In genomic region chr7:37360469-37360868, GRCh38 we compare ENCODE assay signal across 31 cellular contexts.
DNase-seq lines count a peak whose midpoint lies in the region; ATAC-seq and TF ChIP-seq lines count a peak whose summit lies in the region.
"Had no signal": no experiment of that assay in that cellular context is flagged by ENCODE, and none has a peak within 500 bp of the region (broad histone marks: within the 10 kb centered on the region; RNA-seq: fewer than 3 reads in every experiment).

No MANE protein-coding gene starts in this region.

- no peak for ATAC-seq in activated CD8-positive, alpha-beta T cell treated with anti-CD3 and anti-CD28 coated beads for 36 hours
- ATAC-seq in activated CD8-positive, alpha-beta T cell treated with anti-CD3 and anti-CD28 coated beads, Interleukin-2, amount 10 ng/mL, durations not matched to agents 7 days and 5 days = no peak
- peak; percentile 36 for ATAC-seq in effector memory CD8-positive, alpha-beta T cell (replicated peaks)
- no peak for ATAC-seq in omental fat pad (ENCODE audit: low FRiP score)
- ATAC-seq: lower lobe of right lung, pancreas had no signal

- no peaks in the 10 kb centered on the region for H3K27me3 Mint-ChIP-seq in activated CD8-positive, alpha-beta T cell treated with anti-CD3 and anti-CD28 coated beads for 36 hours
- no peaks in the 10 kb centered on the region for H3K27me3 Mint-ChIP-seq in activated CD8-positive, alpha-beta T cell treated with anti-CD3 and anti-CD28 coated beads, Interleukin-2, amount 10 ng/mL, durations not matched to agents 7 days and 5 days (ENCODE audit: low read depth)
- H3K27me3 Mint-ChIP-seq in CD4-positive, alpha-beta memory T cell = no peaks in the 10 kb centered on the region
- H3K27me3 Mint-ChIP-seq in activated CD4-positive, alpha-beta memory T cell treated with anti-CD3 and anti-CD28 coated beads for 36 hours = no peaks in the 10 kb centered on the region
- H3K27me3 Mint-ChIP-seq in effector memory CD8-positive, alpha-beta T cell = no peaks in the 10 kb centered on the region
- H3K27me3 Mint-ChIP-seq: activated B cell treated with CpG ODN at 0.5 μM for 24 hours, B cell had no signal

- H3K79me2 ChIP-seq in OCI-LY7 (ENCODE audit: insufficient read depth, low read depth, low read length) = no peaks in the 10 kb centered on the region

- DNase-seq in activated CD8-positive, alpha-beta T cell treated with anti-CD3 and anti-CD28 coated beads for 36 hours = no peak
- DNase-seq in activated CD8-positive, alpha-beta T cell treated with anti-CD3 and anti-CD28 coated beads, Interleukin-2, amount 10 ng/mL, durations not matched to agents 7 days and 5 days = no peak
- no peak for DNase-seq in CD4-positive, alpha-beta memory T cell
- no peak for DNase-seq in activated CD4-positive, alpha-beta memory T cell treated with anti-CD3 and anti-CD28 coated beads for 36 hours
- DNase-seq in effector memory CD8-positive, alpha-beta T cell = no peak
- DNase-seq in OCI-LY7 (ENCODE audit: low spot score) = no peak
- DNase-seq in omental fat pad (ENCODE audit: low spot score) = no peak
- DNase-seq in GF-D8 (lab: John Stamatoyannopoulos, UW) = no peak
- DNase-seq: activated B cell treated with CpG ODN at 0.5 μM for 24 hours; anterior cingulate cortex; Caco-2; DMS79; effector memory CD4-positive, alpha-beta T cell; H7; head of caudate nucleus; IMR-90; lower lobe of right lung; NCI-H1092 treated with DMSO at 0.1 percent for 48 hours; NCI-H187; NCI-H524; nephron progenitor cell; NK-92 treated with Interleukin-12 subunit alpha and Interleukin-12 subunit beta, amount 100 ng/mL, for 24 hours; pancreas; SHP77; stimulated activated CD8-positive, alpha-beta memory T cell treated with anti-CD3 and anti-CD28 coated beads, Interleukin-4, amount 100 ng/mL, for 48 hours; tibial artery had no signal

- H3K36me3 Mint-ChIP-seq in activated CD8-positive, alpha-beta T cell treated with anti-CD3 and anti-CD28 coated beads for 36 hours (ENCODE audit: low read depth) = peaks cover 14% of the 10 kb centered on the region
- H3K36me3 Mint-ChIP-seq in activated CD8-positive, alpha-beta T cell treated with anti-CD3 and anti-CD28 coated beads, Interleukin-2, amount 10 ng/mL, durations not matched to agents 7 days and 5 days (ENCODE audit: low read depth) = peaks cover 3% of the 10 kb centered on the region
- peaks cover 0 to 3% of the 10 kb centered on the region in 2 donors for H3K36me3 Mint-ChIP-seq in CD4-positive, alpha-beta memory T cell
- no peaks in the 10 kb centered on the region for H3K36me3 Mint-ChIP-seq in activated CD4-positive, alpha-beta memory T cell treated with anti-CD3 and anti-CD28 coated beads for 36 hours
- H3K36me3 Mint-ChIP-seq in effector memory CD8-positive, alpha-beta T cell (ENCODE audit: insufficient read depth) = no peaks in the 10 kb centered on the region

- H3K4me1 Mint-ChIP-seq in activated CD8-positive, alpha-beta T cell treated with anti-CD3 and anti-CD28 coated beads for 36 hours (ENCODE audit: low read depth) = peaks cover 77% of the 10 kb centered on the region
- H3K4me1 Mint-ChIP-seq in activated CD8-positive, alpha-beta T cell treated with anti-CD3 and anti-CD28 coated beads, Interleukin-2, amount 10 ng/mL, durations not matched to agents 7 days and 5 days (ENCODE audit: low read depth) = peaks cover 45% of the 10 kb centered on the region
- peaks cover 59 to 93% (median 78%) of the 10 kb centered on the region in 4 donors for H3K4me1 Mint-ChIP-seq in CD4-positive, alpha-beta memory T cell
- H3K4me1 Mint-ChIP-seq in activated CD4-positive, alpha-beta memory T cell treated with anti-CD3 and anti-CD28 coated beads for 36 hours (ENCODE audit: low read depth) = peaks cover 92% of the 10 kb centered on the region
- peaks cover 33 to 42% of the 10 kb centered on the region in 2 donors for H3K4me1 Mint-ChIP-seq in effector memory CD8-positive, alpha-beta T cell (ENCODE audit: low read depth in 2 of 2)

- no peak overlapping the region for H3K27ac ChIP-seq in CD4-positive, alpha-beta memory T cell (ENCODE audit: low read depth, low read length)
- H3K27ac ChIP-seq in OCI-LY7 (ENCODE audit: low read depth, low read length, poor library complexity, severe bottlenecking) = no peak overlapping the region
- H3K27ac ChIP-seq: coronary artery, lower lobe of right lung, pancreas, right atrium auricular region, tibial artery had no signal

- peak overlapping the region; percentile 76 for H3K27ac Mint-ChIP-seq in activated CD8-positive, alpha-beta T cell treated with anti-CD3 and anti-CD28 coated beads for 36 hours
- no peak overlapping the region for H3K27ac Mint-ChIP-seq in activated CD8-positive, alpha-beta T cell treated with anti-CD3 and anti-CD28 coated beads, Interleukin-2, amount 10 ng/mL, durations not matched to agents 7 days and 5 days
- H3K27ac Mint-ChIP-seq in CD4-positive, alpha-beta memory T cell = peak overlapping the region in 5 of 7 donors; percentile 20 to 92 (median 74)
- peak overlapping the region; percentile 93 for H3K27ac Mint-ChIP-seq in activated CD4-positive, alpha-beta memory T cell treated with anti-CD3 and anti-CD28 coated beads for 36 hours
- H3K27ac Mint-ChIP-seq in effector memory CD8-positive, alpha-beta T cell = peak overlapping the region in 1 of 2 donors; percentile 84
- H3K27ac Mint-ChIP-seq: activated B cell treated with CpG ODN at 0.5 μM for 24 hours, B cell had no signal

- H3K9me3 ChIP-seq in CD4-positive, alpha-beta memory T cell (ENCODE audit: control insufficient read depth in 1 of 2, low read length in 2 of 2) = no peaks in the 10 kb centered on the region
- no peaks in the 10 kb centered on the region for H3K9me3 ChIP-seq in OCI-LY7 (ENCODE audit: low read length)
- H3K9me3 ChIP-seq: Caco-2, lower lobe of right lung, pancreas, right atrium auricular region, tibial artery had no signal

- peaks cover 73% of the 10 kb centered on the region for H3K4me1 ChIP-seq in CD4-positive, alpha-beta memory T cell (ENCODE audit: insufficient read depth, low read length)
- H3K4me1 ChIP-seq in OCI-LY7 (ENCODE audit: insufficient read depth, low read length, poor library complexity, severe bottlenecking) = no peaks in the 10 kb centered on the region
- H3K4me1 ChIP-seq: Caco-2, pancreas had no signal

- POLR2A ChIA-PET in activated CD8-positive, alpha-beta T cell treated with anti-CD3 and anti-CD28 coated beads for 36 hours (lab: Charles Lee) = interaction anchor here (0.8 kb wide), 1 partner anchor 19 kb away, joined by 3 read pairs; no protein-coding TSS in a partner anchor
- POLR2A ChIA-PET in activated CD8-positive, alpha-beta T cell treated with anti-CD3 and anti-CD28 coated beads, Interleukin-2, amount 10 ng/mL, durations not matched to agents 7 days and 5 days (lab: Charles Lee) = no interaction called here
- POLR2A ChIA-PET in CD4-positive, alpha-beta memory T cell (lab: Charles Lee; ENCODE audit: partially characterized antibody) = interaction anchor here (4.8 kb wide), 1 partner anchor 88 kb away, joined by 24 read pairs; the partner anchor contains the start of gene ELMO1
- POLR2A ChIA-PET in activated CD4-positive, alpha-beta memory T cell treated with anti-CD3 and anti-CD28 coated beads for 36 hours (lab: Charles Lee) = interaction anchor here (0.7 to 2.1 kb wide), 6 partner anchors 11 to 1704 kb away, joined by 3 to 10 read pairs (median 7); no protein-coding TSS in a partner anchor
- POLR2A ChIA-PET in OCI-LY7 (lab: Charles Lee) = interaction anchor here (0.6 to 1.2 kb wide), 3 partner anchors 22 to 133 kb away, joined by 3 to 4 read pairs (median 4); no protein-coding TSS in a partner anchor

- CTCF ChIA-PET in activated CD8-positive, alpha-beta T cell treated with anti-CD3 and anti-CD28 coated beads for 36 hours (lab: Charles Lee) = interaction anchor here (0.8 to 1.0 kb wide), 2 partner anchors 70 to 89 kb away, joined by 3 read pairs; partner anchors contain the start of gene ELMO1
- CTCF ChIA-PET in activated CD8-positive, alpha-beta T cell treated with anti-CD3 and anti-CD28 coated beads, Interleukin-2, amount 10 ng/mL, durations not matched to agents 7 days and 5 days (lab: Charles Lee) = interaction anchor here (1.0 to 1.2 kb wide), 2 partner anchors 8 to 87 kb away, joined by 3 read pairs; no protein-coding TSS in a partner anchor
- CTCF ChIA-PET in CD4-positive, alpha-beta memory T cell (lab: Charles Lee; ENCODE audit: partially characterized antibody) = interaction anchor here (0.6 to 2.4 kb wide), 7 partner anchors 8 to 150 kb away, joined by 3 to 9 read pairs (median 3); partner anchors contain the start of gene ELMO1
- CTCF ChIA-PET in activated CD4-positive, alpha-beta memory T cell treated with anti-CD3 and anti-CD28 coated beads for 36 hours (lab: Charles Lee) = interaction anchor here (0.6 to 1.0 kb wide), 6 partner anchors 8 to 144 kb away, joined by 3 read pairs; partner anchors contain the start of gene ELMO1
- CTCF ChIA-PET in OCI-LY7 (lab: Charles Lee; ENCODE audit: unreplicated experiment) = no interaction called here

- peak overlapping the region in 1 of 2 donors; percentile 0 for H3K4me3 ChIP-seq in CD4-positive, alpha-beta memory T cell (ENCODE audit: low read length in 2 of 2)
- H3K4me3 ChIP-seq in OCI-LY7 (ENCODE audit: low read depth, low read length, poor library complexity, severe bottlenecking) = no peak overlapping the region
- H3K4me3 ChIP-seq: cardiac muscle cell, coronary artery, lower lobe of right lung, pancreas, right atrium auricular region, smooth muscle cell, tibial artery had no signal

- no peaks in the 10 kb centered on the region for H3K9me3 Mint-ChIP-seq in activated CD8-positive, alpha-beta T cell treated with anti-CD3 and anti-CD28 coated beads for 36 hours
- no peaks in the 10 kb centered on the region for H3K9me3 Mint-ChIP-seq in activated CD8-positive, alpha-beta T cell treated with anti-CD3 and anti-CD28 coated beads, Interleukin-2, amount 10 ng/mL, durations not matched to agents 7 days and 5 days (ENCODE audit: insufficient read depth)
- no peaks in the 10 kb centered on the region for H3K9me3 Mint-ChIP-seq in CD4-positive, alpha-beta memory T cell
- H3K9me3 Mint-ChIP-seq in activated CD4-positive, alpha-beta memory T cell treated with anti-CD3 and anti-CD28 coated beads for 36 hours = no peaks in the 10 kb centered on the region
- H3K9me3 Mint-ChIP-seq in effector memory CD8-positive, alpha-beta T cell = no peaks in the 10 kb centered on the region
- H3K9me3 Mint-ChIP-seq: activated B cell treated with CpG ODN at 0.5 μM for 24 hours, nephron progenitor cell had no signal

- H3K36me3 ChIP-seq in CD4-positive, alpha-beta memory T cell (ENCODE audit: insufficient read depth, low read length) = no peaks in the 10 kb centered on the region
- H3K36me3 ChIP-seq in OCI-LY7 (ENCODE audit: insufficient read depth, low read length) = no peaks in the 10 kb centered on the region
- H3K36me3 ChIP-seq: cardiac muscle cell, lower lobe of right lung, pancreas, right atrium auricular region, tibial artery had no signal

- no peaks in the 10 kb centered on the region for H3K27me3 ChIP-seq in CD4-positive, alpha-beta memory T cell (ENCODE audit: insufficient read depth, low read length)
- H3K27me3 ChIP-seq: cardiac muscle cell, pancreas, right atrium auricular region, tibial artery had no signal

- H3K9me2 ChIP-seq in OCI-LY7 (ENCODE audit: insufficient read depth, low read length) = no peaks in the 10 kb centered on the region

- no peak overlapping the region for H2AFZ ChIP-seq in OCI-LY7 (ENCODE audit: low read length)

- intact Hi-C loops in activated CD8-positive, alpha-beta T cell treated with anti-CD3 and anti-CD28 coated beads for 36 hours (cut with micrococcal nuclease) = loop anchor here (5.0 kb wide), 1 partner anchor 52 kb away; no protein-coding TSS in a partner anchor
- intact Hi-C loops in CD4-positive, alpha-beta memory T cell (cut with micrococcal nuclease) = no loop called here
- intact Hi-C loops in activated CD4-positive, alpha-beta memory T cell treated with anti-CD3 and anti-CD28 coated beads for 36 hours (cut with micrococcal nuclease) = loop anchor here (1.0 kb wide), 1 partner anchor 79 kb away; no protein-coding TSS in a partner anchor
- intact Hi-C loops in OCI-LY7 (cut with micrococcal nuclease; ENCODE audit: unreplicated experiment) = no loop called here

- no peak for TF ChIP-seq CTCF in activated CD8-positive, alpha-beta T cell treated with anti-CD3 and anti-CD28 coated beads for 36 hours (IDR thresholded peaks at IDR 0.05)
- TF ChIP-seq CTCF in OCI-LY7 (conservative IDR thresholded peaks at IDR 0.05; ENCODE audit: low read length) = no peak
- TF ChIP-seq CTCF in omental fat pad (IDR thresholded peaks at IDR 0.05) = no peak

- no peaks in the 10 kb centered on the region for H4K20me1 ChIP-seq in OCI-LY7 (ENCODE audit: insufficient read depth, low read length)

- no peak overlapping the region for H3K4me3 Mint-ChIP-seq in activated CD8-positive, alpha-beta T cell treated with anti-CD3 and anti-CD28 coated beads for 36 hours
- no peak overlapping the region for H3K4me3 Mint-ChIP-seq in activated CD8-positive, alpha-beta T cell treated with anti-CD3 and anti-CD28 coated beads, Interleukin-2, amount 10 ng/mL, durations not matched to agents 7 days and 5 days
- peak overlapping the region; percentile 47 to 89 (median 70) for H3K4me3 Mint-ChIP-seq in CD4-positive, alpha-beta memory T cell
- H3K4me3 Mint-ChIP-seq in activated CD4-positive, alpha-beta memory T cell treated with anti-CD3 and anti-CD28 coated beads for 36 hours = peak overlapping the region; percentile 54
- peak overlapping the region in 1 of 2 donors; percentile 44 for H3K4me3 Mint-ChIP-seq in effector memory CD8-positive, alpha-beta T cell
- H3K4me3 Mint-ChIP-seq: activated B cell treated with CpG ODN at 0.5 μM for 24 hours, B cell, nephron progenitor cell had no signal

- H3K4me2 ChIP-seq in OCI-LY7 (ENCODE audit: low read length) = no peak overlapping the region
- H3K4me2 ChIP-seq: smooth muscle cell had no signal

- BruUV-seq in OCI-LY7 (replicated peaks; lab: Mats Ljungman, UMichigan) = no TSS peak

Comparison
In these comparisons a context has a peak if more than half of its experiments do, and no peak if none do; other contexts are left out.
1. H3K4me3 Mint-ChIP-seq: peak in CD4-positive, alpha-beta memory T cell (8 of 8) and activated CD4-positive, alpha-beta memory T cell treated with anti-CD3 and anti-CD28 coated beads for 36 hours (single experiment); none in activated CD8-positive, alpha-beta T cell treated with anti-CD3 and anti-CD28 coated beads for 36 hours (single experiment) and activated CD8-positive, alpha-beta T cell treated with anti-CD3 and anti-CD28 coated beads, Interleukin-2, amount 10 ng/mL, durations not matched to agents 7 days and 5 days (single experiment).
2. intact Hi-C loops: an anchor here in activated CD8-positive, alpha-beta T cell treated with anti-CD3 and anti-CD28 coated beads for 36 hours (5.0 kb wide) and activated CD4-positive, alpha-beta memory T cell treated with anti-CD3 and anti-CD28 coated beads for 36 hours (1.0 kb wide); none called in CD4-positive, alpha-beta memory T cell and OCI-LY7.